25 cellular contexts compared by ENCODE assay signal in genomic region chr3:171774516-171774915, GRCh38. TPM values are rescaled to one million over a fixed set of nuclear protein-coding genes. Genes with fewer than 3 reads are reported as not detected.
DNase-seq lines count a peak whose midpoint lies in the region; ATAC-seq and TF ChIP-seq lines count a peak whose summit lies in the region.
"Had no signal": no experiment of that assay in that cellular context is flagged by ENCODE, and none has a peak within 500 bp of the region (broad histone marks: within the 10 kb centered on the region; RNA-seq: fewer than 3 reads in every experiment).

No MANE protein-coding gene starts in this region.

- H3K9me3 Mint-ChIP-seq in nephron, result no peaks in the 10 kb centered on the region
- H3K9me3 Mint-ChIP-seq in stimulated activated naive B cell treated with anti-CD40 and anti-IgM and Interleukin-4, amounts not matched to agents 10 μg/mL and 1 μg/mL and 100 μg/mL, for 72 hours, result no peaks in the 10 kb centered on the region
- no peaks in the 10 kb centered on the region for H3K9me3 Mint-ChIP-seq in Caco-2 (ENCODE audit: unreplicated experiment)
- H3K9me3 Mint-ChIP-seq: activated T-cell treated with anti-CD3 and anti-CD28 coated beads, Interleukin-2, amount 50 U/mL, for 24 hours; GM23338; memory B cell; T-helper 1 cell treated with Interleukin-12 subunit alpha and Interleukin-12 subunit beta and Interleukin-4 antibody, amounts not matched to agents 30 μg/mL and 1 μg/mL, for 36 hours had no signal

- peak overlapping the region in 2 of 3 experiments; percentile 11 to 15 for H3K27ac Mint-ChIP-seq in nephron
- peak overlapping the region; percentile 20 for H3K27ac Mint-ChIP-seq in stimulated activated naive B cell treated with anti-CD40 and anti-IgM and Interleukin-4, amounts not matched to agents 10 μg/mL and 1 μg/mL and 100 μg/mL, for 72 hours
- H3K27ac Mint-ChIP-seq in Caco-2 (ENCODE audit: unreplicated experiment), result no peak overlapping the region
- H3K27ac Mint-ChIP-seq: activated T-cell treated with anti-CD3 and anti-CD28 coated beads, Interleukin-2, amount 50 U/mL, for 24 hours; GM23338; memory B cell; T-helper 1 cell treated with Interleukin-12 subunit alpha and Interleukin-12 subunit beta and Interleukin-4 antibody, amounts not matched to agents 30 μg/mL and 1 μg/mL, for 36 hours had no signal

- H3K36me3 Mint-ChIP-seq in nephron (ENCODE audit: low read depth), result no peaks in the 10 kb centered on the region
- H3K36me3 Mint-ChIP-seq in stimulated activated naive B cell treated with anti-CD40 and anti-IgM and Interleukin-4, amounts not matched to agents 10 μg/mL and 1 μg/mL and 100 μg/mL, for 72 hours, result no peaks in the 10 kb centered on the region
- H3K36me3 Mint-ChIP-seq in Caco-2 (ENCODE audit: insufficient read depth, unreplicated experiment), result no peaks in the 10 kb centered on the region
- H3K36me3 Mint-ChIP-seq: memory B cell had no signal

- no peaks in the 10 kb centered on the region for H3K4me1 ChIP-seq in Caco-2

- no peaks in the 10 kb centered on the region for H3K9me3 ChIP-seq in Caco-2
- H3K9me3 ChIP-seq: pancreas, upper lobe of left lung had no signal

- CTCF ChIA-PET in Caco-2 (lab: Charles Lee), result no interaction called here

- no peaks in the 10 kb centered on the region for H3K36me3 ChIP-seq in Caco-2 (ENCODE audit: control insufficient read depth, insufficient read depth, low read length)
- H3K36me3 ChIP-seq: cardiac muscle cell, pancreas, upper lobe of left lung had no signal

- H3K27ac ChIP-seq in caudate nucleus (ENCODE audit: low read depth, low read length), result peak overlapping the region; percentile 69
- H3K27ac ChIP-seq: cardiac muscle cell, pancreas, RWPE1, SK-N-MC, upper lobe of left lung had no signal

- H3K27me3 Mint-ChIP-seq in nephron (ENCODE audit: low read depth) (no peaks in the 10 kb centered on the region), Caco-2 (ENCODE audit: insufficient read depth, unreplicated experiment) (no peaks in the 10 kb centered on the region)
- H3K27me3 Mint-ChIP-seq in stimulated activated naive B cell treated with anti-CD40 and anti-IgM and Interleukin-4, amounts not matched to agents 10 μg/mL and 1 μg/mL and 100 μg/mL, for 72 hours, result peaks cover 0 to 5% of the 10 kb centered on the region in 2 donors

- TF ChIP-seq CTCF in nephron (IDR thresholded peaks at IDR 0.05; ENCODE audit: unreplicated experiment in 3 of 3), result no peak
- TF ChIP-seq CTCF in Caco-2 (IDR thresholded peaks at IDR 0.05; ENCODE audit: insufficient read depth in 1 of 2, low read depth in 1 of 2, low read length in 1 of 2, severe bottlenecking in 1 of 2, unreplicated experiment in 1 of 2), result no peak

- ATAC-seq in stimulated activated naive B cell treated with anti-CD40 and anti-IgM and Interleukin-4, amounts not matched to agents 10 μg/mL and 1 μg/mL and 100 μg/mL, for 72 hours (replicated peaks), result peak in 1 of 2 donors; percentile 25
- no peak for ATAC-seq in GM19452 (IDR thresholded peaks at IDR 0.05; ENCODE audit: unreplicated experiment)
- ATAC-seq: GM23338, pancreas, sciatic nerve had no signal

- DNase-seq in NCI-H82 (lab: John Stamatoyannopoulos, UW) (peak; percentile 30), NCI-H82 treated with DMSO at 0.1 percent for 48 hours (lab: John Stamatoyannopoulos, UW; ENCODE audit: unreplicated experiment) (no peak), caudate nucleus (lab: John Stamatoyannopoulos, UW) (peak in 53 of 61 donors; percentile 7 to 77 (median 50)), NCI-H446 (lab: John Stamatoyannopoulos, UW) (no peak), Caco-2 (no peak)
- DNase-seq in stimulated activated naive B cell treated with anti-CD40 and anti-IgM and Interleukin-4, amounts not matched to agents 10 μg/mL and 1 μg/mL and 100 μg/mL, for 72 hours, result no peak
- DNase-seq: activated T-cell treated with anti-CD3 and anti-CD28 coated beads, Interleukin-2, amount 50 U/mL, for 24 hours; AML-193; DMS79; GF-D8; kidney glomerular epithelial cell; NCI-H1417; NCI-H510A treated with DMSO at 0.1 percent for 48 hours; pancreas; stimulated activated CD4-positive, alpha-beta T cell treated with anti-CD3 and anti-CD28 coated beads, Interleukin-4, amount 100 ng/mL, for 4 hours had no signal

- intact Hi-C loops in Caco-2 (cut with micrococcal nuclease; ENCODE audit: unreplicated experiment), result loop anchor here (5.0 kb wide), 1 partner anchor 812 kb away; no protein-coding TSS in a partner anchor

- POLR2A ChIA-PET in Caco-2 (lab: Charles Lee), result no interaction called here

- no peaks in the 10 kb centered on the region for H3K27me3 ChIP-seq in Caco-2 (replicated peaks; ENCODE audit: control insufficient read depth, insufficient read depth, low read length)
- H3K27me3 ChIP-seq: cardiac muscle cell, pancreas, upper lobe of left lung had no signal

- no peak overlapping the region for H3K4me3 Mint-ChIP-seq in nephron
- H3K4me3 Mint-ChIP-seq in stimulated activated naive B cell treated with anti-CD40 and anti-IgM and Interleukin-4, amounts not matched to agents 10 μg/mL and 1 μg/mL and 100 μg/mL, for 72 hours, result no peak overlapping the region
- no peak overlapping the region for H3K4me3 Mint-ChIP-seq in Caco-2 (ENCODE audit: unreplicated experiment)
- H3K4me3 Mint-ChIP-seq: activated T-cell treated with anti-CD3 and anti-CD28 coated beads, Interleukin-2, amount 50 U/mL, for 24 hours; GM23338; memory B cell; T-helper 1 cell treated with Interleukin-12 subunit alpha and Interleukin-12 subunit beta and Interleukin-4 antibody, amounts not matched to agents 30 μg/mL and 1 μg/mL, for 36 hours had no signal

- H3K4me1 Mint-ChIP-seq in nephron (peaks cover 38% of the 10 kb centered on the region), Caco-2 (ENCODE audit: low read depth, unreplicated experiment) (peaks cover 10% of the 10 kb centered on the region)
- no peaks in the 10 kb centered on the region for H3K4me1 Mint-ChIP-seq in stimulated activated naive B cell treated with anti-CD40 and anti-IgM and Interleukin-4, amounts not matched to agents 10 μg/mL and 1 μg/mL and 100 μg/mL, for 72 hours
- H3K4me1 Mint-ChIP-seq: memory B cell had no signal

- no TSS peak for BruUV-seq in Caco-2 (replicated peaks; lab: Mats Ljungman, UMichigan)

- H3K4me3 ChIP-seq in Caco-2 (ENCODE audit: low read depth, low read length), result no peak overlapping the region
- H3K4me3 ChIP-seq: cardiac muscle cell, GM23338, pancreas, SK-N-MC, upper lobe of left lung had no signal

RNA-seq across cellular contexts. Expression of gene PLD1, which starts 35.8 kb away (rescaled TPM):
- 5.3 and 5.5 TPM in 2 replicates for total RNA-seq in Caco-2 (2022)

Comparison
In these comparisons a context has a peak if more than half of its experiments do, and no peak if none do; other contexts are left out.
1. DNase-seq: peak in NCI-H82 (single experiment) and caudate nucleus (53 of 61); none in NCI-H82 treated with DMSO at 0.1 percent for 48 hours (single experiment), stimulated activated naive B cell treated with anti-CD40 and anti-IgM and Interleukin-4, amounts not matched to agents 10 μg/mL and 1 μg/mL and 100 μg/mL, for 72 hours (single experiment), NCI-H446 (0 of 2) and Caco-2 (0 of 2).